Comparison of ENCODE assay signal across 1 cellular context in the genomic region with DNA sequence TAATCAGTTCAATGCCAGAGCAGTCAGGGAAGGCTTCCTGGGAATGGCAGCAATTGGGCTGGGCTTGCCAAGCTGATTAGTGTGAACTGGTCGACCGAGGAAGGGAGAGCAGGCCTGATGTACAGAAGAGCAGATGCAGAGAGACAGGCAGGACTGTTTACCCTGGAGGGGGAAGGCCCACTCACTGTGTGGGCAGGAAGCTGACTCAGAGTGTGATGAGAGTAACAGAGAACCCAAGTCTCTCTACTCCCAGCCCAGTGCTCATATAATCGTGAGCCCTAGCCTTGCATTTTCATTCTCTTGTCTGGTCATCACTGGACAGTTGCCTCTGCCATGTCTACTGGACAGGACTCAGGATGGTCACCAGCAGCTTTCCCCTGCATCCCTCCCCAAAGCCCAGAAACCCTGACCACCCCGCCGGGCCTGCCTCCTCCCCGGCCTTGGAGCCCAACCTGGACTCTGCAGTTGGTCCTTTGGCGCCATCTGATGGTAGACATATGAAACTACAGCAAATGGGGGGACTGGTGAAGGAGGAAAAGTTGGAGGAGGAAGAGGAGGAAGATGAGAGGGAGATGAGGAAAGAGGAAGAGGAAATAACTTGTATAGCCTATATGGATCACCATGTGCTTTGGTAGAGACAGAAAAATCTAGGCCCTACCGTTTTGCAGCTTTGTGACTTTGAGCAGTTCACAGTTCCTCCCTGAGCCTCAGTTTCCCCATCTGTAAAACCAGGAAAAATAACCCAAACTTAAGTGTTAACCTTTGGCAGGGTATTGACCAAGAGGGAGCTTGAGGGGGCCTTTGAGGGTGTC.
TF ChIP-seq lines count a peak whose summit lies in the region.

No MANE protein-coding gene starts in this region.

TF ChIP-seq in K562, 482 proteins besides CTCF, POLR2A, EP300 and RAD21 (continued from another document):
- TF ChIP-seq, protein P1, sequence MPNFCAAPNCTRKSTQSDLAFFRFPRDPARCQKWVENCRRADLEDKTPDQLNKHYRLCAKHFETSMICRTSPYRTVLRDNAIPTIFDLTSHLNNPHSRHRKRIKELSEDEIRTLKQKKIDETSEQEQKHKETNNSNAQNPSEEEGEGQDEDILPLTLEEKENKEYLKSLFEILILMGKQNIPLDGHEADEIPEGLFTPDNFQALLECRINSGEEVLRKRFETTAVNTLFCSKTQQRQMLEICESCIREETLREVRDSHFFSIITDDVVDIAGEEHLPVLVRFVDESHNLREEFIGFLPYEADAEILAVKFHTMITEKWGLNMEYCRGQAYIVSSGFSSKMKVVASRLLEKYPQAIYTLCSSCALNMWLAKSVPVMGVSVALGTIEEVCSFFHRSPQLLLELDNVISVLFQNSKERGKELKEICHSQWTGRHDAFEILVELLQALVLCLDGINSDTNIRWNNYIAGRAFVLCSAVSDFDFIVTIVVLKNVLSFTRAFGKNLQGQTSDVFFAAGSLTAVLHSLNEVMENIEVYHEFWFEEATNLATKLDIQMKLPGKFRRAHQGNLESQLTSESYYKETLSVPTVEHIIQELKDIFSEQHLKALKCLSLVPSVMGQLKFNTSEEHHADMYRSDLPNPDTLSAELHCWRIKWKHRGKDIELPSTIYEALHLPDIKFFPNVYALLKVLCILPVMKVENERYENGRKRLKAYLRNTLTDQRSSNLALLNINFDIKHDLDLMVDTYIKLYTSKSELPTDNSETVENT (CRISPR knock-in tag; IDR thresholded peaks at IDR 0.05): no peak
- TF ChIP-seq ZKSCAN3 (CRISPR knock-in tag; IDR thresholded peaks at IDR 0.05) (no peak), BCOR (IDR thresholded peaks at IDR 0.05) (peak; percentile 78), CC2D1A (IDR thresholded peaks at IDR 0.05) (peak; percentile 65), FIP1L1 (IDR thresholded peaks at IDR 0.05; ENCODE audit: low read depth, low read length, poor library complexity, severe bottlenecking) (no peak), ZNF586 (CRISPR knock-in tag; conservative IDR thresholded peaks at IDR 0.05) (no peak), TAF7 (tag; IDR thresholded peaks at IDR 0.05) (peak; percentile 7; the same call in 1 of the 2 replicates), EGR1 (conservative IDR thresholded peaks at IDR 0.05) (0 out of 2 replicates have a peak, but pooled peaks have one; percentile 36), MAZ (CRISPR knock-in tag; conservative IDR thresholded peaks at IDR 0.05 in 1 of 2, IDR thresholded peaks at IDR 0.05 in 1 of 2) (peak in 1 of 2 experiments; percentile 68; a peak in 2 of 4 replicates)
- TF ChIP-seq, protein P2, sequence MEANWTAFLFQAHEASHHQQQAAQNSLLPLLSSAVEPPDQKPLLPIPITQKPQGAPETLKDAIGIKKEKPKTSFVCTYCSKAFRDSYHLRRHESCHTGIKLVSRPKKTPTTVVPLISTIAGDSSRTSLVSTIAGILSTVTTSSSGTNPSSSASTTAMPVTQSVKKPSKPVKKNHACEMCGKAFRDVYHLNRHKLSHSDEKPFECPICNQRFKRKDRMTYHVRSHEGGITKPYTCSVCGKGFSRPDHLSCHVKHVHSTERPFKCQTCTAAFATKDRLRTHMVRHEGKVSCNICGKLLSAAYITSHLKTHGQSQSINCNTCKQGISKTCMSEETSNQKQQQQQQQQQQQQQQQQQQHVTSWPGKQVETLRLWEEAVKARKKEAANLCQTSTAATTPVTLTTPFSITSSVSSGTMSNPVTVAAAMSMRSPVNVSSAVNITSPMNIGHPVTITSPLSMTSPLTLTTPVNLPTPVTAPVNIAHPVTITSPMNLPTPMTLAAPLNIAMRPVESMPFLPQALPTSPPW (CRISPR knock-in tag; IDR thresholded peaks at IDR 0.05): peak; percentile 18; the same call in 1 of the 2 replicates
- TF ChIP-seq, protein P3, sequence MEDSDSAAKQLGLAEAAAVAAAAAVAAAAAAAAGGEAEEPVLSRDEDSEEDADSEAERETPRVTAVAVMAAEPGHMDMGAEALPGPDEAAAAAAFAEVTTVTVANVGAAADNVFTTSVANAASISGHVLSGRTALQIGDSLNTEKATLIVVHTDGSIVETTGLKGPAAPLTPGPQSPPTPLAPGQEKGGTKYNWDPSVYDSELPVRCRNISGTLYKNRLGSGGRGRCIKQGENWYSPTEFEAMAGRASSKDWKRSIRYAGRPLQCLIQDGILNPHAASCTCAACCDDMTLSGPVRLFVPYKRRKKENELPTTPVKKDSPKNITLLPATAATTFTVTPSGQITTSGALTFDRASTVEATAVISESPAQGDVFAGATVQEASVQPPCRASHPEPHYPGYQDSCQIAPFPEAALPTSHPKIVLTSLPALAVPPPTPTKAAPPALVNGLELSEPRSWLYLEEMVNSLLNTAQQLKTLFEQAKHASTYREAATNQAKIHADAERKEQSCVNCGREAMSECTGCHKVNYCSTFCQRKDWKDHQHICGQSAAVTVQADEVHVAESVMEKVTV (CRISPR knock-in tag; IDR thresholded peaks at IDR 0.05): peak; percentile 83
